In the genomic region with DNA sequence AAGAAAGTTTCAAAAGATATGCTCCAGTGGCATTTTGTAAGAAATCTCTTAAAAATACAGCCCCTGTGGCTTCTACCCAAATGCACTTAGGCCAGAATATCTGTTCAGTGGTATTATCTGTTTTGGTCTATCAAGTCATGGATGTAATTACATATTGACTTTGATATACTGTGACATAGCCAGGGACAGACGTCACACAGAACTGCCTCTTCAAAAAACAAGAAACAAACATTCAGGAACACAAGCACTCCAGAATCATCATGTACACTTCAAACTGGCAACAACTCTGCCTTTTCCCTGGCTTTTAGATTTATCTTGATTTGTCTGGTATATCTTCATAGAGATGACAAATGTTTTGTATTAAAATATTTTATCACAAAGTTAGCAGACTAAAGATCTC, we compare ENCODE assay signal across 20 cellular contexts.
"Had no signal": no experiment of that assay in that cellular context is flagged by ENCODE, and none has a peak within 500 bp of the region (broad histone marks: within the 10 kb centered on the region; RNA-seq: fewer than 3 reads in every experiment).

No MANE protein-coding gene starts in this region.

- DNase-seq: KBM-7, MG63, NCI-H1092, NCI-H1105 treated with DMSO at 0.1 percent for 48 hours, NCI-H1417 treated with DMSO at 0.1 percent for 48 hours, NCI-H146, NCI-H1694 treated with DMSO at 0.1 percent for 48 hours, NCI-H1930, NCI-H2081, NCI-H2171, NCI-H226, NCI-H446, NCI-H524 treated with DMSO at 0.1 percent for 48 hours, NCI-H774, Right ventricle myocardium superior, RPMI8226, SIG-M5 had no signal

- H3K36me3 ChIP-seq: MG63, SJSA1 had no signal

- H3K4me3 ChIP-seq: MG63, SJSA1, SK-N-MC had no signal

- H3K27me3 ChIP-seq: MG63, SJSA1 had no signal

- H3K9me3 ChIP-seq: MG63, SJSA1 had no signal

- H3K4me1 ChIP-seq: SJSA1 had no signal

- H3K27ac ChIP-seq: HL-60, SJSA1, SK-N-MC had no signal
